Comparison of ENCODE assay signal across 15 cellular contexts in genomic region chr19:11556634-11557420, GRCh38. TPM values are rescaled to one million over a fixed set of nuclear protein-coding genes. Genes with fewer than 3 reads are reported as not detected.
DNase-seq lines count a peak whose midpoint lies in the region; ATAC-seq and TF ChIP-seq lines count a peak whose summit lies in the region.
"Had no signal": no experiment of that assay in that cellular context is flagged by ENCODE, and none has a peak within 500 bp of the region (broad histone marks: within the 10 kb centered on the region; RNA-seq: fewer than 3 reads in every experiment).

No MANE protein-coding gene starts in this region.

- ATAC-seq in activated CD8-positive, alpha-beta T cell treated with anti-CD3 and anti-CD28 coated beads for 36 hours = no peak
- ATAC-seq in natural killer cell (no peak), HG03280 (IDR thresholded peaks at IDR 0.05; ENCODE audit: unreplicated experiment) (no peak)
- ATAC-seq: left ventricle myocardium superior, pancreas had no signal

- H3K4me3 ChIP-seq in HEK293 (ENCODE audit: low read depth, low read length) (no peak overlapping the region), thyroid gland (replicated peaks in 1 of 3) (no peak overlapping the region)

- no peaks in the 10 kb centered on the region for H3K4me1 ChIP-seq in HEK293 (ENCODE audit: control insufficient read depth, insufficient read depth, low read length)
- peaks cover 14 to 15% of the 10 kb centered on the region in 2 donors for H3K4me1 ChIP-seq in thyroid gland

- intact Hi-C loops in activated CD8-positive, alpha-beta T cell treated with anti-CD3 and anti-CD28 coated beads for 36 hours (cut with micrococcal nuclease) = no loop called here
- intact Hi-C loops in natural killer cell (cut with micrococcal nuclease) (no loop called here), thyroid gland (cut with DNase I) (no loop called here)

- H3K9me3 Mint-ChIP-seq in activated CD8-positive, alpha-beta T cell treated with anti-CD3 and anti-CD28 coated beads for 36 hours = no peaks in the 10 kb centered on the region
- H3K9me3 Mint-ChIP-seq in natural killer cell = no peaks in the 10 kb centered on the region

- no peak for DNase-seq in activated CD8-positive, alpha-beta T cell treated with anti-CD3 and anti-CD28 coated beads for 36 hours
- no peak for DNase-seq in natural killer cell
- no peak for DNase-seq in thyroid gland
- DNase-seq: COR-L47; left ventricle myocardium superior; MM.1S; NCI-H2171 treated with DMSO at 0.1 percent for 48 hours; pancreas; stimulated activated naive CD4-positive, alpha-beta T cell; T-helper 9 cell had no signal

- peaks cover 42% of the 10 kb centered on the region for H3K4me1 Mint-ChIP-seq in activated CD8-positive, alpha-beta T cell treated with anti-CD3 and anti-CD28 coated beads for 36 hours (ENCODE audit: low read depth)
- peaks cover 28 to 43% of the 10 kb centered on the region in 2 donors for H3K4me1 Mint-ChIP-seq in natural killer cell

- TF ChIP-seq CTCF in HEK293 (tag by site-specific recombination; IDR thresholded peaks at IDR 0.05) (no peak), natural killer cell (IDR thresholded peaks at IDR 0.05) (no peak), thyroid gland (IDR thresholded peaks at IDR 0.05) (no peak)
- TF ChIP-seq CTCF in activated CD8-positive, alpha-beta T cell treated with anti-CD3 and anti-CD28 coated beads for 36 hours (IDR thresholded peaks at IDR 0.05) = no peak

- CTCF ChIA-PET in HEK293 (lab: Yijun Ruan, JAX) = interaction anchor here (0.7 to 1.5 kb wide), 2 partner anchors 21 to 301 kb away, joined by 3 to 5 read pairs; no protein-coding TSS in a partner anchor
- CTCF ChIA-PET in activated CD8-positive, alpha-beta T cell treated with anti-CD3 and anti-CD28 coated beads for 36 hours (lab: Charles Lee) = interaction anchor here (0.7 to 1.4 kb wide), 2 partner anchors 35 to 75 kb away, joined by 3 read pairs; no protein-coding TSS in a partner anchor

- no peaks in the 10 kb centered on the region for H3K27me3 ChIP-seq in thyroid gland
- H3K27me3 ChIP-seq: pancreas had no signal

- H3K27ac Mint-ChIP-seq in activated CD8-positive, alpha-beta T cell treated with anti-CD3 and anti-CD28 coated beads for 36 hours = peak overlapping the region; percentile 6
- H3K27ac Mint-ChIP-seq in natural killer cell = peak overlapping the region in 1 of 2 donors; percentile 76

- no peak for TF ChIP-seq POLR2A in thyroid gland (IDR thresholded peaks at IDR 0.05)

- WGBS in thyroid gland, 2 donors = 81 to 88% methylated on average over 4 of the region's 4 CpGs

- peak overlapping the region; percentile 91 for H3K4me3 Mint-ChIP-seq in activated CD8-positive, alpha-beta T cell treated with anti-CD3 and anti-CD28 coated beads for 36 hours
- H3K4me3 Mint-ChIP-seq in natural killer cell = peak overlapping the region; percentile 35

- peaks cover 0 to 46% of the 10 kb centered on the region in 2 experiments; a peak in 2 of 3 replicates for H3K36me3 ChIP-seq in HEK293 (ENCODE audit: control insufficient read depth in 2 of 2, insufficient read depth in 1 of 2, low read length in 2 of 2)
- H3K36me3 ChIP-seq in thyroid gland = peaks cover 15 to 17% of the 10 kb centered on the region in 2 donors

- H3K27ac ChIP-seq in HEK293 (ENCODE audit: extremely low read depth, low read depth, low read length) = no peak overlapping the region
- no peak overlapping the region for H3K27ac ChIP-seq in thyroid gland
- H3K27ac ChIP-seq: epithelial cell of prostate, HL-60, pancreas had no signal

- peaks cover 22% of the 10 kb centered on the region for H3K36me3 Mint-ChIP-seq in activated CD8-positive, alpha-beta T cell treated with anti-CD3 and anti-CD28 coated beads for 36 hours (ENCODE audit: low read depth)
- no peaks in the 10 kb centered on the region for H3K36me3 Mint-ChIP-seq in natural killer cell

- H3K9me3 ChIP-seq in HEK293 (ENCODE audit: control insufficient read depth, insufficient read depth, low read depth, low read length) (no peaks in the 10 kb centered on the region), thyroid gland (no peaks in the 10 kb centered on the region)
- H3K9me3 ChIP-seq: pancreas had no signal

- POLR2A ChIA-PET in HEK293 (lab: Yijun Ruan, JAX) = interaction anchor here (0.6 to 1.2 kb wide), 3 partner anchors 23 to 152 kb away, joined by 3 to 4 read pairs (median 3); partner anchors contain the start of gene ECSIT
- POLR2A ChIA-PET in activated CD8-positive, alpha-beta T cell treated with anti-CD3 and anti-CD28 coated beads for 36 hours (lab: Charles Lee) = interaction anchor here (0.6 kb wide), 1 partner anchor 372 kb away, joined by 4 read pairs; no protein-coding TSS in a partner anchor

- no peaks in the 10 kb centered on the region for H3K27me3 Mint-ChIP-seq in activated CD8-positive, alpha-beta T cell treated with anti-CD3 and anti-CD28 coated beads for 36 hours
- H3K27me3 Mint-ChIP-seq in natural killer cell (ENCODE audit: low read depth in 2 of 2) = no peaks in the 10 kb centered on the region

TF ChIP-seq in HEK293, 187 proteins besides CTCF, POLR2A, EP300 and RAD21:
- peak; percentile 63; the same call in 1 of the 2 replicates for TF ChIP-seq SCRT2 (tag by site-specific recombination; IDR thresholded peaks at IDR 0.05)
- no peak for TF ChIP-seq ZNF391 (tag by site-specific recombination; IDR thresholded peaks at IDR 0.05; ENCODE audit: borderline replicate concordance, low read depth)
- TF ChIP-seq SCRT1 (tag by site-specific recombination; IDR thresholded peaks at IDR 0.05; ENCODE audit: borderline replicate concordance) = peak; percentile 53; the same call in 1 of the 2 replicates
TF ChIP-seq in HEK293: peak in this region for 2.

RNA-seq across cellular contexts. Expression of gene ELOF1, which starts 2.2 kb away (rescaled TPM):
- total RNA-seq in activated CD8-positive, alpha-beta T cell treated with anti-CD3 and anti-CD28 coated beads for 36 hours = 10 to 100 TPM; 41.3 to 45.7 TPM
- total RNA-seq in natural killer cell = 10 to 100 TPM; 46.4 to 54.2 (median 50.0) TPM
- total RNA-seq in thyroid gland = 10 to 100 TPM; 18.7 to 57.0 (median 30.9) TPM

RNA-seq across cellular contexts. Expression of gene CNN1, which starts 18.2 kb away (rescaled TPM):
- not detected for total RNA-seq in activated CD8-positive, alpha-beta T cell treated with anti-CD3 and anti-CD28 coated beads for 36 hours
- total RNA-seq in natural killer cell = not detected
- 10 to 100 TPM in 2 of 4 donors, 1 to 10 TPM in 2; 6.3 to 21.6 (median 8.7) TPM for total RNA-seq in thyroid gland
- total RNA-seq: bronchial epithelial cell had no signal

RNA-seq across cellular contexts. Expression of gene ACP5, which starts 20.6 kb away (rescaled TPM):
- total RNA-seq in activated CD8-positive, alpha-beta T cell treated with anti-CD3 and anti-CD28 coated beads for 36 hours = 1 to 10 TPM; 4.7 to 6.2 TPM
- total RNA-seq in natural killer cell (10 to 100 TPM; 14.9 to 20.3 (median 18.8) TPM), thyroid gland (1 to 10 TPM; 4.9 to 8.4 (median 6.2) TPM)

RNA-seq across cellular contexts. Expression of gene ECSIT, which starts 27.9 kb away (rescaled TPM):
- 10 to 100 TPM; 51.2 to 53.9 TPM for total RNA-seq in activated CD8-positive, alpha-beta T cell treated with anti-CD3 and anti-CD28 coated beads for 36 hours
- total RNA-seq in natural killer cell (10 to 100 TPM; 23.6 to 24.5 (median 24.1) TPM), thyroid gland (10 to 100 TPM; 36.5 to 77.5 (median 68.9) TPM)

RNA-seq across cellular contexts. Expression of gene ZNF627, which starts 40.5 kb away (rescaled TPM):
- total RNA-seq in activated CD8-positive, alpha-beta T cell treated with anti-CD3 and anti-CD28 coated beads for 36 hours = 1 to 10 TPM; 6.1 to 6.5 TPM
- total RNA-seq in natural killer cell (1 to 10 TPM; 4.7 to 7.5 (median 4.9) TPM), thyroid gland (10 to 100 TPM; 14.5 to 24.3 (median 21.7) TPM)

Comparison
In these comparisons a context has a peak if more than half of its experiments do, and no peak if none do; other contexts are left out.
1. RNA of gene CNN1, which starts 18.2 kb away (total RNA-seq): 6.3 to 21.6 TPM in thyroid gland; not detected in activated CD8-positive, alpha-beta T cell treated with anti-CD3 and anti-CD28 coated beads for 36 hours and not detected in natural killer cell; every median in the first group is over 4 times any median in the second.